ENCODE assay signal across 28 cellular contexts in genomic region chr2:150136407-150136806, GRCh38.
DNase-seq lines count a peak whose midpoint lies in the region; ATAC-seq and TF ChIP-seq lines count a peak whose summit lies in the region.
"Had no signal": no experiment of that assay in that cellular context is flagged by ENCODE, and none has a peak within 500 bp of the region (broad histone marks: within the 10 kb centered on the region; RNA-seq: fewer than 3 reads in every experiment).

No MANE protein-coding gene starts in this region.

- no peaks in the 10 kb centered on the region for H3K27me3 ChIP-seq in adipocyte (replicated peaks; ENCODE audit: control insufficient read depth, insufficient read depth, low read length)
- H3K27me3 ChIP-seq: cardiac muscle cell, left lung, tibial nerve had no signal

- H3K27me3 Mint-ChIP-seq in Calu3 (ENCODE audit: unreplicated experiment) (no peaks in the 10 kb centered on the region), mesothelial cell of epicardium (ENCODE audit: low read depth) (no peaks in the 10 kb centered on the region)
- H3K27me3 Mint-ChIP-seq: activated naive CD4-positive, alpha-beta T cell treated with anti-CD3 and anti-CD28 coated beads, Interleukin-2, amount 10 ng/mL, durations not matched to agents 7 days and 5 days had no signal

- peaks cover 27% of the 10 kb centered on the region for H3K4me1 ChIP-seq in adipocyte (ENCODE audit: control insufficient read depth, insufficient read depth, low read length)
- H3K4me1 ChIP-seq: left lung, tibial nerve had no signal

- BruUV-seq in Calu3 (replicated peaks; lab: Mats Ljungman, UMichigan): no TSS peak

- H3K4me1 Mint-ChIP-seq in Calu3 (ENCODE audit: low read depth, unreplicated experiment): peaks cover 64% of the 10 kb centered on the region
- H3K4me1 Mint-ChIP-seq in mesothelial cell of epicardium: peaks cover 74% of the 10 kb centered on the region
- H3K4me1 Mint-ChIP-seq: activated naive CD4-positive, alpha-beta T cell treated with anti-CD3 and anti-CD28 coated beads, Interleukin-2, amount 10 ng/mL, durations not matched to agents 7 days and 5 days; activated T-helper 17 cell treated with anti-CD3 and anti-CD28 coated beads, Interleukin-2, amount 50 U/mL, for 72 hours; immature natural killer cell had no signal

- H3K9ac ChIP-seq in adipocyte (ENCODE audit: low read length): no peak overlapping the region
- H3K9ac ChIP-seq: BLaER1 treated with 17β-estradiol and CSF1 and Interleukin-3, amounts not matched to agents 10 nM and 100 nM had no signal

- DNase-seq in Calu3: no peak
- peak; percentile 45 for DNase-seq in adipocyte (ENCODE audit: low read depth)
- DNase-seq in mesothelial cell of epicardium (ENCODE audit: low spot score in 2 of 2, unreplicated experiment in 2 of 2): no peak
- no peak for DNase-seq in HCEC 1CT
- no peak for DNase-seq in left cardiac atrium
- DNase-seq in stimulated activated CD4-positive, alpha-beta T cell treated with anti-CD3 and anti-CD28 coated beads, Interleukin-12 subunit alpha, Interleukin-12 subunit beta, amount 100 ng/mL, for 4 hours: no peak
- DNase-seq: activated CD4-positive, alpha-beta T cell treated with anti-CD3 and anti-CD28 coated beads for 48 hours; activated naive CD4-positive, alpha-beta T cell treated with anti-CD3 and anti-CD28 coated beads, Interleukin-2, amount 10 ng/mL, durations not matched to agents 7 days and 5 days; amniotic stem cell; cortex of kidney; effector memory CD4-positive, alpha-beta T cell; hypothalamus; immature natural killer cell; left lung; NCI-H1436; NCI-H2081 treated with DMSO at 0.1 percent for 48 hours; NCI-H226; stimulated activated CD4-positive, alpha-beta T cell treated with anti-CD3 and anti-CD28 coated beads, Interleukin-4, amount 100 ng/mL, for 1 hour; T1000 had no signal

- H3K36me3 Mint-ChIP-seq in Calu3 (ENCODE audit: insufficient read depth, unreplicated experiment) (peaks cover 4% of the 10 kb centered on the region), mesothelial cell of epicardium (no peaks in the 10 kb centered on the region)
- H3K36me3 Mint-ChIP-seq: activated naive CD4-positive, alpha-beta T cell treated with anti-CD3 and anti-CD28 coated beads, Interleukin-2, amount 10 ng/mL, durations not matched to agents 7 days and 5 days; immature natural killer cell had no signal

- H3K4me3 Mint-ChIP-seq in Calu3 (ENCODE audit: low read depth, unreplicated experiment) (no peak overlapping the region), mesothelial cell of epicardium (no peak overlapping the region)
- H3K4me3 Mint-ChIP-seq: activated naive CD4-positive, alpha-beta T cell treated with anti-CD3 and anti-CD28 coated beads, Interleukin-2, amount 10 ng/mL, durations not matched to agents 7 days and 5 days; activated T-helper 17 cell treated with anti-CD3 and anti-CD28 coated beads, Interleukin-2, amount 50 U/mL, for 72 hours; immature natural killer cell had no signal

- peak overlapping the region; percentile 71 for H3K27ac Mint-ChIP-seq in Calu3 (ENCODE audit: unreplicated experiment)
- H3K27ac Mint-ChIP-seq in mesothelial cell of epicardium: peak overlapping the region; percentile 54
- H3K27ac Mint-ChIP-seq: activated naive CD4-positive, alpha-beta T cell treated with anti-CD3 and anti-CD28 coated beads, Interleukin-2, amount 10 ng/mL, durations not matched to agents 7 days and 5 days; activated T-helper 17 cell treated with anti-CD3 and anti-CD28 coated beads, Interleukin-2, amount 50 U/mL, for 72 hours; progenitor cell of endocrine pancreas had no signal

- TF ChIP-seq CTCF in Calu3 (IDR thresholded peaks at IDR 0.05; ENCODE audit: unreplicated experiment) (no peak), mesothelial cell of epicardium (IDR thresholded peaks at IDR 0.05; ENCODE audit: unreplicated experiment) (no peak)

- H3K9me3 Mint-ChIP-seq in Calu3 (ENCODE audit: low read depth, unreplicated experiment): no peaks in the 10 kb centered on the region
- H3K9me3 Mint-ChIP-seq in mesothelial cell of epicardium: no peaks in the 10 kb centered on the region
- H3K9me3 Mint-ChIP-seq: activated naive CD4-positive, alpha-beta T cell treated with anti-CD3 and anti-CD28 coated beads, Interleukin-2, amount 10 ng/mL, durations not matched to agents 7 days and 5 days had no signal

- ATAC-seq in esophagus mucosa (peak; percentile 88), GM19035 (IDR thresholded peaks at IDR 0.05; ENCODE audit: unreplicated experiment) (no peak), left cardiac atrium (no peak)
- ATAC-seq: activated T-helper 17 cell treated with anti-CD3 and anti-CD28 coated beads, Interleukin-2, amount 50 U/mL, for 72 hours; left lung; sciatic nerve had no signal

- no peaks in the 10 kb centered on the region for H3K9me3 ChIP-seq in adipocyte (ENCODE audit: control insufficient read depth, low read length)
- H3K9me3 ChIP-seq: HAP-1, tibial nerve had no signal

- H3K36me3 ChIP-seq in adipocyte (ENCODE audit: control insufficient read depth, insufficient read depth, low read length, severe bottlenecking): no peaks in the 10 kb centered on the region
- H3K36me3 ChIP-seq: BLaER1 treated with 17β-estradiol and CSF1 and Interleukin-3, amounts not matched to agents 10 nM and 100 nM; cardiac muscle cell; HAP-1; left lung; tibial nerve had no signal

- H3K4me3 ChIP-seq in adipocyte (ENCODE audit: low read length): no peak overlapping the region
- H3K4me3 ChIP-seq: BLaER1 treated with 17β-estradiol and CSF1 and Interleukin-3, amounts not matched to agents 10 nM and 100 nM; cardiac muscle cell; HAP-1; left lung; tibial nerve had no signal

- CTCF ChIA-PET in Calu3 (lab: Charles Lee): no interaction called here

- intact Hi-C loops in Calu3 (cut with micrococcal nuclease; ENCODE audit: unreplicated experiment): no loop called here
- intact Hi-C loops in left cardiac atrium (cut with DNase I): no loop called here
